Comparison of ENCODE assay signal across 26 cellular contexts in genomic region chrY:20578206-20578605, GRCh38. TPM values are rescaled to one million over a fixed set of nuclear protein-coding genes. Genes with fewer than 3 reads are reported as not detected.
DNase-seq lines count a peak whose midpoint lies in the region; ATAC-seq, FAIRE-seq and TF ChIP-seq lines count a peak whose summit lies in the region.
"Had no signal": no experiment of that assay in that cellular context is flagged by ENCODE, and none has a peak within 500 bp of the region (broad histone marks: within the 10 kb centered on the region; RNA-seq: fewer than 3 reads in every experiment).

No MANE protein-coding gene starts in this region.

- no peaks in the 10 kb centered on the region for H3K79me1 ChIP-seq in mesenchymal stem cell (replicated peaks; ENCODE audit: low read length, poor library complexity, severe bottlenecking)

- peak overlapping the region; percentile 80 for H3K27ac Mint-ChIP-seq in CD8-positive, alpha-beta T cell
- no peak overlapping the region for H3K27ac Mint-ChIP-seq in activated CD8-positive, alpha-beta T cell treated with anti-CD3 and anti-CD28 coated beads for 36 hours

- H2BK15ac ChIP-seq in mesenchymal stem cell (ENCODE audit: low read depth, poor library complexity, severe bottlenecking) = no peak overlapping the region

- no peak for DNase-seq in activated T-cell treated with anti-CD3 and anti-CD28 coated beads, Interleukin-2, amount 50 U/mL, for 4 hours
- no peak for DNase-seq in activated T-cell treated with anti-CD3 and anti-CD28 coated beads, Interleukin-2, amount 50 U/mL, for 48 hours
- DNase-seq in CD8-positive, alpha-beta T cell = no peak
- no peak for DNase-seq in activated CD8-positive, alpha-beta T cell treated with anti-CD3 and anti-CD28 coated beads for 36 hours
- DNase-seq in endothelial cell of umbilical vein (ENCODE audit: low read depth, low spot score) (no peak), cerebellar nuclear complex (lab: John Stamatoyannopoulos, UW) (no peak), mesenchymal stem cell (no peak)
- DNase-seq: ACHN; activated T-cell treated with anti-CD3 and anti-CD28 coated beads, Interleukin-2, amount 50 U/mL, for 72 hours; amygdala; Karpas-422; MV-4-11; NCI-H1694; NCI-H69; SJCRH30; stimulated activated CD4-positive, alpha-beta T cell treated with anti-CD3 and anti-CD28 coated beads, Interleukin-1b, Interleukin-23, amount 100 ng/mL, for 48 hours had no signal

- H3K9me3 ChIP-seq in CD8-positive, alpha-beta T cell (ENCODE audit: low read length) = no peaks in the 10 kb centered on the region
- no peaks in the 10 kb centered on the region for H3K9me3 ChIP-seq in endothelial cell of umbilical vein (replicated peaks; ENCODE audit: control insufficient read depth, insufficient read depth, low read length)
- no peaks in the 10 kb centered on the region for H3K9me3 ChIP-seq in mesenchymal stem cell (ENCODE audit: control insufficient read depth, low read length)
- H3K9me3 ChIP-seq: BLaER1 treated with 17β-estradiol and CSF1 and Interleukin-3, amounts not matched to agents 10 nM and 100 nM; prostate gland; SJCRH30; thoracic aorta; vagina had no signal

- H3K27me3 Mint-ChIP-seq in activated T-cell treated with anti-CD3 and anti-CD28 coated beads, Interleukin-2, amount 50 U/mL, for 4 hours (ENCODE audit: low read depth) = no peaks in the 10 kb centered on the region
- no peaks in the 10 kb centered on the region for H3K27me3 Mint-ChIP-seq in CD8-positive, alpha-beta T cell (ENCODE audit: low read depth)
- H3K27me3 Mint-ChIP-seq in activated CD8-positive, alpha-beta T cell treated with anti-CD3 and anti-CD28 coated beads for 36 hours = no peaks in the 10 kb centered on the region

- no peak overlapping the region for H3K18ac ChIP-seq in mesenchymal stem cell (ENCODE audit: low read depth in 1 of 2, low read length in 2 of 2)

- H3K23ac ChIP-seq in mesenchymal stem cell (ENCODE audit: low read length in 2 of 2) = no peak overlapping the region

- H4K8ac ChIP-seq in mesenchymal stem cell (ENCODE audit: low read length) = no peak overlapping the region

- no peak overlapping the region for H3K27ac ChIP-seq in CD8-positive, alpha-beta T cell (ENCODE audit: low read depth, low read length)
- H3K27ac ChIP-seq in endothelial cell of umbilical vein (ENCODE audit: insufficient read depth, low read depth, low read length) (no peak overlapping the region), mesenchymal stem cell (ENCODE audit: low read length, poor library complexity, severe bottlenecking) (no peak overlapping the region)
- H3K27ac ChIP-seq: BLaER1 treated with 17β-estradiol and CSF1 and Interleukin-3, amounts not matched to agents 10 nM and 100 nM; epithelial cell of prostate; hepatocyte; prostate gland; SJCRH30; thoracic aorta; vagina had no signal

- dilution Hi-C loops in endothelial cell of umbilical vein (cut with MboI; ENCODE audit: extremely low pct_ligation_motif_present, low sequenced_read_pairs) = no loop called here

- H3K36me3 Mint-ChIP-seq in activated T-cell treated with anti-CD3 and anti-CD28 coated beads, Interleukin-2, amount 50 U/mL, for 4 hours (ENCODE audit: insufficient read depth) = peaks cover 7% of the 10 kb centered on the region
- H3K36me3 Mint-ChIP-seq in CD8-positive, alpha-beta T cell = peaks cover 22% of the 10 kb centered on the region
- peaks cover 10% of the 10 kb centered on the region for H3K36me3 Mint-ChIP-seq in activated CD8-positive, alpha-beta T cell treated with anti-CD3 and anti-CD28 coated beads for 36 hours (ENCODE audit: low read depth)

- no peak overlapping the region for H2AK5ac ChIP-seq in mesenchymal stem cell (ENCODE audit: low read length, severe bottlenecking)

- H3K9me1 ChIP-seq in endothelial cell of umbilical vein (replicated peaks; ENCODE audit: control insufficient read depth, extremely low read depth, insufficient read depth, low read length) = no peaks in the 10 kb centered on the region

- POLR2A ChIA-PET in CD8-positive, alpha-beta T cell (lab: Charles Lee) = no interaction called here
- POLR2A ChIA-PET in activated CD8-positive, alpha-beta T cell treated with anti-CD3 and anti-CD28 coated beads for 36 hours (lab: Charles Lee) = no interaction called here
- POLR2A ChIA-PET in endothelial cell of umbilical vein (lab: Charles Lee) = no interaction called here

- H3K4me1 ChIP-seq in CD8-positive, alpha-beta T cell (ENCODE audit: insufficient read depth, low read length) = peaks cover 34% of the 10 kb centered on the region
- H3K4me1 ChIP-seq in endothelial cell of umbilical vein (ENCODE audit: control insufficient read depth, extremely low read depth, insufficient read depth, low read length) (peaks cover 11% of the 10 kb centered on the region), mesenchymal stem cell (ENCODE audit: control insufficient read depth, insufficient read depth, low read depth, low read length) (no peaks in the 10 kb centered on the region)
- H3K4me1 ChIP-seq: BLaER1 treated with 17β-estradiol and CSF1 and Interleukin-3, amounts not matched to agents 10 nM and 100 nM; prostate gland; SJCRH30; vagina had no signal

- H3K79me2 ChIP-seq in endothelial cell of umbilical vein (ENCODE audit: control insufficient read depth, insufficient read depth, low read length) = peaks cover 28% of the 10 kb centered on the region
- H3K79me2 ChIP-seq: hepatocyte had no signal

- FAIRE-seq in endothelial cell of umbilical vein (lab: Jason Lieb, UNC) = peak; percentile 21
- FAIRE-seq: H54 had no signal

- H2BK12ac ChIP-seq in mesenchymal stem cell (ENCODE audit: low read length in 2 of 2) = no peak overlapping the region

- CTCF ChIA-PET in CD8-positive, alpha-beta T cell (lab: Charles Lee) = no interaction called here
- CTCF ChIA-PET in activated CD8-positive, alpha-beta T cell treated with anti-CD3 and anti-CD28 coated beads for 36 hours (lab: Charles Lee) = no interaction called here
- CTCF ChIA-PET in endothelial cell of umbilical vein (lab: Charles Lee) = no interaction called here

- TF ChIP-seq POLR2A in endothelial cell of umbilical vein (IDR thresholded peaks at IDR 0.05; ENCODE audit: low read depth, low read length) = no peak

- H4K20me1 ChIP-seq in endothelial cell of umbilical vein (replicated peaks; ENCODE audit: control insufficient read depth, extremely low read depth, insufficient read depth, low read length) = no peaks in the 10 kb centered on the region
- H4K20me1 ChIP-seq: BLaER1 treated with 17β-estradiol and CSF1 and Interleukin-3, amounts not matched to agents 10 nM and 100 nM had no signal

- H3K9me3 Mint-ChIP-seq in activated T-cell treated with anti-CD3 and anti-CD28 coated beads, Interleukin-2, amount 50 U/mL, for 4 hours = no peaks in the 10 kb centered on the region
- H3K9me3 Mint-ChIP-seq in CD8-positive, alpha-beta T cell = no peaks in the 10 kb centered on the region
- H3K9me3 Mint-ChIP-seq in activated CD8-positive, alpha-beta T cell treated with anti-CD3 and anti-CD28 coated beads for 36 hours = peaks cover under 1% of the 10 kb centered on the region
- H3K9me3 Mint-ChIP-seq: activated T-cell treated with anti-CD3 and anti-CD28 coated beads, Interleukin-2, amount 50 U/mL, for 72 hours had no signal

- H3K36me3 ChIP-seq in CD8-positive, alpha-beta T cell (ENCODE audit: insufficient read depth, low read length) = peaks cover 4% of the 10 kb centered on the region
- H3K36me3 ChIP-seq in endothelial cell of umbilical vein (ENCODE audit: control insufficient read depth in 2 of 2, extremely low read depth in 1 of 2, insufficient read depth in 2 of 2, low read length in 2 of 2) = no peaks in the 10 kb centered on the region
- no peaks in the 10 kb centered on the region for H3K36me3 ChIP-seq in mesenchymal stem cell (ENCODE audit: control insufficient read depth in 1 of 2, insufficient read depth in 2 of 2, low read depth in 1 of 2, low read length in 2 of 2)
- H3K36me3 ChIP-seq: BLaER1 treated with 17β-estradiol and CSF1 and Interleukin-3, amounts not matched to agents 10 nM and 100 nM; prostate gland; SJCRH30; thoracic aorta; vagina had no signal

- no peak overlapping the region for H3K4ac ChIP-seq in mesenchymal stem cell (ENCODE audit: low read depth in 1 of 2, low read length in 2 of 2)

- H3K4me2 ChIP-seq in endothelial cell of umbilical vein (ENCODE audit: insufficient read depth, low read length) = no peak overlapping the region
- no peak overlapping the region for H3K4me2 ChIP-seq in mesenchymal stem cell (ENCODE audit: low read length, poor library complexity, severe bottlenecking)
- H3K4me2 ChIP-seq: BLaER1 treated with 17β-estradiol and CSF1 and Interleukin-3, amounts not matched to agents 10 nM and 100 nM; hepatocyte had no signal

- H2AFZ ChIP-seq in endothelial cell of umbilical vein (ENCODE audit: low read depth, low read length) = no peak overlapping the region
- H2AFZ ChIP-seq in mesenchymal stem cell (ENCODE audit: low read depth, low read length) = no peak overlapping the region
- H2AFZ ChIP-seq: hepatocyte had no signal

- peak overlapping the region; percentile 16 for H3K4me3 Mint-ChIP-seq in activated T-cell treated with anti-CD3 and anti-CD28 coated beads, Interleukin-2, amount 50 U/mL, for 4 hours
- H3K4me3 Mint-ChIP-seq in CD8-positive, alpha-beta T cell = no peak overlapping the region
- peak overlapping the region; percentile 36 for H3K4me3 Mint-ChIP-seq in activated CD8-positive, alpha-beta T cell treated with anti-CD3 and anti-CD28 coated beads for 36 hours

- intact Hi-C loops in CD8-positive, alpha-beta T cell (cut with DNase I, micrococcal nuclease) = loop anchor here (5.0 to 10.0 kb wide), 6 partner anchors 304 to 1146 kb away; partner anchors contain the start of gene KDM5D (in 2 of the 2)
- intact Hi-C loops in activated CD8-positive, alpha-beta T cell treated with anti-CD3 and anti-CD28 coated beads for 36 hours (cut with micrococcal nuclease) = loop anchor here (10.0 kb wide), 1 partner anchor 167 kb away; no protein-coding TSS in a partner anchor
- intact Hi-C loops in endothelial cell of umbilical vein (cut with micrococcal nuclease) = loop anchor here (5.0 to 10.0 kb wide), 2 partner anchors 976 to 1013 kb away; no protein-coding TSS in a partner anchor

- H2BK5ac ChIP-seq in mesenchymal stem cell (ENCODE audit: low read depth, low read length, poor library complexity, severe bottlenecking) = no peak overlapping the region

- H3K9ac ChIP-seq in endothelial cell of umbilical vein (replicated peaks; ENCODE audit: extremely low read depth, insufficient read depth, low read length) = no peak overlapping the region
- H3K9ac ChIP-seq in mesenchymal stem cell (ENCODE audit: low read length) = no peak overlapping the region
- H3K9ac ChIP-seq: BLaER1 treated with 17β-estradiol and CSF1 and Interleukin-3, amounts not matched to agents 10 nM and 100 nM had no signal

- TF ChIP-seq CTCF in CD8-positive, alpha-beta T cell (IDR thresholded peaks at IDR 0.05) = no peak
- TF ChIP-seq CTCF in activated CD8-positive, alpha-beta T cell treated with anti-CD3 and anti-CD28 coated beads for 36 hours (IDR thresholded peaks at IDR 0.05) = no peak
- TF ChIP-seq CTCF in endothelial cell of umbilical vein (IDR thresholded peaks at IDR 0.05; ENCODE audit: extremely low read depth in 1 of 2, insufficient read depth in 1 of 2, low read depth in 1 of 2, low read length in 2 of 2) = no peak

- 98% methylated on average over 3 of the region's 3 CpGs for WGBS in mesenchymal stem cell

- H2BK120ac ChIP-seq in mesenchymal stem cell (ENCODE audit: low read depth, low read length) = no peak overlapping the region

- H3K4me1 Mint-ChIP-seq in activated T-cell treated with anti-CD3 and anti-CD28 coated beads, Interleukin-2, amount 50 U/mL, for 4 hours (ENCODE audit: low read depth) = peaks cover 28% of the 10 kb centered on the region
- H3K4me1 Mint-ChIP-seq in CD8-positive, alpha-beta T cell (ENCODE audit: low read depth) = peaks cover 29% of the 10 kb centered on the region
- peaks cover 19% of the 10 kb centered on the region for H3K4me1 Mint-ChIP-seq in activated CD8-positive, alpha-beta T cell treated with anti-CD3 and anti-CD28 coated beads for 36 hours (ENCODE audit: low read depth)

- H3K27me3 ChIP-seq in CD8-positive, alpha-beta T cell (ENCODE audit: insufficient read depth, low read length) = no peaks in the 10 kb centered on the region
- H3K27me3 ChIP-seq in endothelial cell of umbilical vein (ENCODE audit: control insufficient read depth in 2 of 2, insufficient read depth in 2 of 2, low read length in 2 of 2) = no peaks in the 10 kb centered on the region
- no peaks in the 10 kb centered on the region for H3K27me3 ChIP-seq in mesenchymal stem cell (ENCODE audit: control insufficient read depth in 1 of 2, insufficient read depth in 1 of 2, low read length in 2 of 2)
- H3K27me3 ChIP-seq: BLaER1 treated with 17β-estradiol and CSF1 and Interleukin-3, amounts not matched to agents 10 nM and 100 nM; hepatocyte; SJCRH30; vagina had no signal

- BruUV-seq in endothelial cell of umbilical vein (replicated peaks; lab: Mats Ljungman, UMichigan) = no TSS peak

- H3K14ac ChIP-seq in mesenchymal stem cell (ENCODE audit: low read length in 2 of 2) = no peak overlapping the region

- H4K91ac ChIP-seq in mesenchymal stem cell (ENCODE audit: low read length) = no peak overlapping the region

- ATAC-seq in activated T-cell treated with anti-CD3 and anti-CD28 coated beads, Interleukin-2, amount 50 U/mL, for 4 hours = no peak
- no peak for ATAC-seq in CD8-positive, alpha-beta T cell
- ATAC-seq in activated CD8-positive, alpha-beta T cell treated with anti-CD3 and anti-CD28 coated beads for 36 hours = no peak
- no peak for ATAC-seq in SK-N-SH treated with all-trans-retinoic acid at 6 μM for 48 hours
- ATAC-seq: activated T-cell treated with anti-CD3 and anti-CD28 coated beads, Interleukin-2, amount 50 U/mL, for 72 hours had no signal

- no peak overlapping the region for H3K4me3 ChIP-seq in CD8-positive, alpha-beta T cell (ENCODE audit: low read depth, low read length)
- H3K4me3 ChIP-seq in endothelial cell of umbilical vein (replicated peaks in 1 of 3; ENCODE audit: insufficient read depth in 1 of 3, low read depth in 1 of 3, low read length in 3 of 3) (no peak overlapping the region), mesenchymal stem cell (ENCODE audit: insufficient read depth in 1 of 2, low read depth in 1 of 2, low read length in 2 of 2) (no peak overlapping the region)
- H3K4me3 ChIP-seq: BLaER1 treated with 17β-estradiol and CSF1 and Interleukin-3, amounts not matched to agents 10 nM and 100 nM; hepatocyte; prostate gland; SJCRH30; thoracic aorta; vagina had no signal

RNA-seq across cellular contexts. Expression of gene EIF1AY, which starts 2.6 kb away (rescaled TPM):
- 10 to 100 TPM in 2 of 3 donors, not detected in 1; 71.4 to 72.7 TPM for total RNA-seq in activated T-cell treated with anti-CD3 and anti-CD28 coated beads, Interleukin-2, amount 50 U/mL, for 4 hours
- 10 to 100 TPM; 19.0 to 19.5 TPM for total RNA-seq in CD8-positive, alpha-beta T cell
- total RNA-seq in activated CD8-positive, alpha-beta T cell treated with anti-CD3 and anti-CD28 coated beads for 36 hours = 10 to 100 TPM; 89.8 to 92.0 TPM
- 35.1 and 36.0 TPM in 2 replicates for total RNA-seq in endothelial cell of umbilical vein
- 5.3 and 7.2 TPM in 2 replicates for polyA plus RNA-seq in endothelial cell of umbilical vein
- polyA plus RNA-seq in endothelial cell of umbilical vein (2011; cell fraction: cytosol; rRNA removed) = 13.4 and 14.9 TPM in 2 replicates
- 7.4 and 11.2 TPM in 2 replicates for polyA plus RNA-seq in endothelial cell of umbilical vein (2011; cell fraction: nucleus; rRNA removed)
- 39.9 and 45.3 TPM in 2 replicates for polyA plus RNA-seq in endothelial cell of umbilical vein (2012)
- polyA minus RNA-seq in endothelial cell of umbilical vein = 1.7 and 2.4 TPM in 2 replicates
- polyA minus RNA-seq in endothelial cell of umbilical vein (2011; cell fraction: cytosol; rRNA and poly(A)+ RNA removed) = not detected
- 2.8 and 3.2 TPM in 2 replicates for polyA minus RNA-seq in endothelial cell of umbilical vein (2011; cell fraction: nucleus; rRNA and poly(A)+ RNA removed)
- 32.9 TPM for polyA plus RNA-seq in mesenchymal stem cell (2013, experiment 1 of 2)
- polyA plus RNA-seq in mesenchymal stem cell (2013, experiment 2 of 2) = 35.8 TPM
- total RNA-seq: cardiac septum, dermis microvascular lymphatic vessel endothelial cell, hepatocyte, SJCRH30, vagina had no signal
- polyA plus RNA-seq: hepatocyte had no signal
